In the genomic region with DNA sequence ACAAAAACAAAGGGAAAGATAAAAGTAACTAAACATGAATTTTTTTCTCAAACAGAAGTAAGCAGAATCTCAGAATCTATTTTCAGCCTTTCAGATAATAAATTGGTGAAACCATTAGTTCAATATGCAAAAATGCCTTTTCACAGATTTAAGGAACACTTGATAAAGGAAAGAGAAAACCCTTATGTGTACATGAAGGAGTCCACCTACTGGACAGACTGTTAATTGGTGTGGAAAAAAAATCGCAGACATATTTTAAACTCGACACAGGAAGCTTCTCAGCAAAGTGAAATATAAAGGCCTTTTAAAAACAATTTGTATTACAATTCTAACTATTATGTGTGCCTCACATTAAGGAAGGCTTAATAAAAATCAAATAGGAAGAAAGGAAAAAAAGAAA, we compare ENCODE assay signal across 14 cellular contexts. TPM values are rescaled to one million over a fixed set of nuclear protein-coding genes. Genes with fewer than 3 reads are reported as not detected.
DNase-seq lines count a peak whose midpoint lies in the region; ATAC-seq, FAIRE-seq and TF ChIP-seq lines count a peak whose summit lies in the region.
"Had no signal": no experiment of that assay in that cellular context is flagged by ENCODE, and none has a peak within 500 bp of the region (broad histone marks: within the 10 kb centered on the region; RNA-seq: fewer than 3 reads in every experiment).

No MANE protein-coding gene starts in this region.

- H3K4me1 Mint-ChIP-seq in mesothelial cell of epicardium: no peaks in the 10 kb centered on the region
- H3K4me1 Mint-ChIP-seq: activated naive CD4-positive, alpha-beta T cell treated with anti-CD3 and anti-CD28 coated beads, Interleukin-2, amount 10 ng/mL, durations not matched to agents 7 days and 5 days had no signal

- TF ChIP-seq CTCF in LNCAP (IDR thresholded peaks at IDR 0.05): peak; percentile 45
- peak; percentile 47 for TF ChIP-seq CTCF in astrocyte of the spinal cord (IDR thresholded peaks at IDR 0.05; ENCODE audit: low read depth, low read length)
- peak; percentile 30 for TF ChIP-seq CTCF in mesothelial cell of epicardium (IDR thresholded peaks at IDR 0.05; ENCODE audit: unreplicated experiment)

- intact Hi-C loops in posterior vena cava (cut with DNase I): no loop called here

- ATAC-seq in HG03196 (IDR thresholded peaks at IDR 0.05; ENCODE audit: unreplicated experiment): no peak

- no peak for FAIRE-seq in GM19239 (lab: Jason Lieb, UNC)

- no peaks in the 10 kb centered on the region for H3K9me3 Mint-ChIP-seq in mesothelial cell of epicardium
- H3K9me3 Mint-ChIP-seq: activated naive CD4-positive, alpha-beta T cell treated with anti-CD3 and anti-CD28 coated beads, Interleukin-2, amount 10 ng/mL, durations not matched to agents 7 days and 5 days; stimulated activated naive CD8-positive, alpha-beta T cell treated with anti-CD3 and anti-CD28 coated beads, Interleukin-15, Interleukin-2, amounts not matched to agents 100 ng/mL and 50 ng/mL, for 24 hours had no signal

- no peaks in the 10 kb centered on the region for H3K36me3 Mint-ChIP-seq in mesothelial cell of epicardium
- H3K36me3 Mint-ChIP-seq: activated naive CD4-positive, alpha-beta T cell treated with anti-CD3 and anti-CD28 coated beads, Interleukin-2, amount 10 ng/mL, durations not matched to agents 7 days and 5 days had no signal

- in situ Hi-C loops in astrocyte of the spinal cord (cut with HindIII; ENCODE audit: low sequenced_read_pairs): no loop called here

- H3K27me3 Mint-ChIP-seq in mesothelial cell of epicardium (ENCODE audit: low read depth): peaks cover 14% of the 10 kb centered on the region
- H3K27me3 Mint-ChIP-seq: activated naive CD4-positive, alpha-beta T cell treated with anti-CD3 and anti-CD28 coated beads, Interleukin-2, amount 10 ng/mL, durations not matched to agents 7 days and 5 days; stimulated activated naive CD8-positive, alpha-beta T cell treated with anti-CD3 and anti-CD28 coated beads, Interleukin-15, Interleukin-2, amounts not matched to agents 100 ng/mL and 50 ng/mL, for 24 hours had no signal

- H3K27ac Mint-ChIP-seq in mesothelial cell of epicardium: no peak overlapping the region
- H3K27ac Mint-ChIP-seq: activated naive CD4-positive, alpha-beta T cell treated with anti-CD3 and anti-CD28 coated beads, Interleukin-2, amount 10 ng/mL, durations not matched to agents 7 days and 5 days; stimulated activated naive CD8-positive, alpha-beta T cell treated with anti-CD3 and anti-CD28 coated beads, Interleukin-15, Interleukin-2, amounts not matched to agents 100 ng/mL and 50 ng/mL, for 24 hours had no signal

- peak; percentile 7 for DNase-seq in EL
- peak; percentile 27 for DNase-seq in astrocyte of the spinal cord (ENCODE audit: low read depth, low spot score)
- DNase-seq in mesothelial cell of epicardium (ENCODE audit: low spot score in 2 of 2, unreplicated experiment in 2 of 2): no peak
- DNase-seq in NCI-H2196 treated with DMSO at 0.1 percent for 48 hours (lab: John Stamatoyannopoulos, UW; ENCODE audit: unreplicated experiment): no peak
- DNase-seq in GM19239 (ENCODE audit: insufficient read length, low spot score): no peak
- DNase-seq in posterior vena cava (ENCODE audit: low spot score): no peak
- DNase-seq: activated naive CD4-positive, alpha-beta T cell treated with anti-CD3 and anti-CD28 coated beads, Interleukin-2, amount 10 ng/mL, durations not matched to agents 7 days and 5 days; head of caudate nucleus; MG63; T-helper 2 cell had no signal

- no peak overlapping the region for H3K4me3 ChIP-seq in astrocyte of the spinal cord (ENCODE audit: low read depth, low read length)
- H3K4me3 ChIP-seq: MG63, right atrium auricular region had no signal

- no peak overlapping the region for H3K4me3 Mint-ChIP-seq in mesothelial cell of epicardium
- H3K4me3 Mint-ChIP-seq: activated naive CD4-positive, alpha-beta T cell treated with anti-CD3 and anti-CD28 coated beads, Interleukin-2, amount 10 ng/mL, durations not matched to agents 7 days and 5 days; stimulated activated naive CD8-positive, alpha-beta T cell treated with anti-CD3 and anti-CD28 coated beads, Interleukin-15, Interleukin-2, amounts not matched to agents 100 ng/mL and 50 ng/mL, for 24 hours had no signal

RNA-seq across cellular contexts. Expression of a gene that starts 22.3 kb away (rescaled TPM):
- not detected in 3 replicates for total RNA-seq in mesothelial cell of epicardium
- not detected for total RNA-seq in posterior vena cava
- total RNA-seq: right atrium auricular region had no signal

Comparison
In these comparisons a context has a peak if more than half of its experiments do, and no peak if none do; other contexts are left out.
1. DNase-seq: peak in EL (single experiment) and astrocyte of the spinal cord (single experiment); none in mesothelial cell of epicardium (0 of 2), NCI-H2196 treated with DMSO at 0.1 percent for 48 hours (single experiment), GM19239 (single experiment) and posterior vena cava (single experiment).
2. Peak in every context shown above with its lines, with median percentiles within 50 percentile points of each other: CTCF ChIP-seq.